1 cellular context compared by ENCODE assay signal in the genomic region with DNA sequence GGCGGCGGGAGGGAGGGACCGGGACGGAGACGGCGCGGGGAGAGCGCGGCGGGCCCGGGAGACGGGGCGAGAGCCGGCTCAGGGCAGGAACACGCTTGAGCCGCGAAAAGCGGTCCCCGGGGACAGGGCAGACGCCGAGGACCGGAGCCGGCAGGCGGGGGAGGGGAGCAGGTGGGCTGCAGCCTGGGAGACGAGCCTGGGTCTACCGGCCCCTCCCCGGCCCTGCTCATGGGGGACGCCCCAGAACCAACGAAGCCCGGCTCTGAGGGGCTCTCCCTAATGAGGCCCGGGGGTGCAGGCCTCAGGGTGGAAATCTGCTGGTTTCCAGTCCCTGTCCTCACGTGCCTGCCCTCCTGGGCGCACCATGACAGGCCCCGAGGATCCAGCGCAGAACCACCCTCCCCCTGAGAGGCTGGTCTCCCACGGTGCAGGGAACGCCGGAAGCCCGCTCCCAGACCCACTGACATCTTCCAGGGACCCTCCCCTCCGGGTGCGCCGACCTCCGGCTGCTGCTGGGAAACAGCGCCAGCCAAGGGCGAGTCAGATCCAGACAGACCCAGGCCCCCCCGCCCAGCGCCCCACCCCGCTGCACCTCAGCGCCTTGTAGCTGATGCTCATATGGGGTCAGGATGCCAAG.
A peak's percentile ranks its signal among the peaks of the same experiment; 100 is the strongest.
TF ChIP-seq lines count a peak whose summit lies in the region.

No MANE protein-coding gene starts in this region.

TF ChIP-seq in HEK293, 187 proteins besides CTCF, POLR2A, EP300 and RAD21 (continued from another document):
- TF ChIP-seq, protein P1, sequence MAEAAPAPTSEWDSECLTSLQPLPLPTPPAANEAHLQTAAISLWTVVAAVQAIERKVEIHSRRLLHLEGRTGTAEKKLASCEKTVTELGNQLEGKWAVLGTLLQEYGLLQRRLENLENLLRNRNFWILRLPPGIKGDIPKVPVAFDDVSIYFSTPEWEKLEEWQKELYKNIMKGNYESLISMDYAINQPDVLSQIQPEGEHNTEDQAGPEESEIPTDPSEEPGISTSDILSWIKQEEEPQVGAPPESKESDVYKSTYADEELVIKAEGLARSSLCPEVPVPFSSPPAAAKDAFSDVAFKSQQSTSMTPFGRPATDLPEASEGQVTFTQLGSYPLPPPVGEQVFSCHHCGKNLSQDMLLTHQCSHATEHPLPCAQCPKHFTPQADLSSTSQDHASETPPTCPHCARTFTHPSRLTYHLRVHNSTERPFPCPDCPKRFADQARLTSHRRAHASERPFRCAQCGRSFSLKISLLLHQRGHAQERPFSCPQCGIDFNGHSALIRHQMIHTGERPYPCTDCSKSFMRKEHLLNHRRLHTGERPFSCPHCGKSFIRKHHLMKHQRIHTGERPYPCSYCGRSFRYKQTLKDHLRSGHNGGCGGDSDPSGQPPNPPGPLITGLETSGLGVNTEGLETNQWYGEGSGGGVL (tag by site-specific recombination; IDR thresholded peaks at IDR 0.05): 0 out of 2 replicates have a peak, but pooled peaks have one; percentile 10
- TF ChIP-seq ZNF423 (tag by site-specific recombination; IDR thresholded peaks at IDR 0.05) (peak; percentile 68), KLF1 (tag by site-specific recombination; IDR thresholded peaks at IDR 0.05) (peak; percentile 72; the same call in 1 of the 2 replicates), ZNF23 (tag by site-specific recombination; IDR thresholded peaks at IDR 0.05; ENCODE audit: borderline replicate concordance) (no peak), ZBTB8A (tag by site-specific recombination; IDR thresholded peaks at IDR 0.05) (0 out of 2 replicates have a peak, but pooled peaks have one; percentile 34), ZNF548 (tag by site-specific recombination; IDR thresholded peaks at IDR 0.05) (no peak), HOXD13 (CRISPR knock-in tag; IDR thresholded peaks at IDR 0.05; ENCODE audit: borderline replicate concordance) (no peak), RBAK (tag by site-specific recombination; IDR thresholded peaks at IDR 0.05) (no peak), ZBTB7A (tag by site-specific recombination; IDR thresholded peaks at IDR 0.05; ENCODE audit: low read depth) (peak; percentile 60; the same call in 1 of the 2 replicates), REPIN1 (tag by site-specific recombination; IDR thresholded peaks at IDR 0.05; ENCODE audit: low read depth) (no peak), KLF16 (tag by site-specific recombination; IDR thresholded peaks at IDR 0.05) (0 out of 2 replicates have a peak, but pooled peaks have one; percentile 34), ZEB2 (tag by site-specific recombination; IDR thresholded peaks at IDR 0.05) (peak; percentile 44; the same call in 1 of the 2 replicates), ZNF529 (tag by site-specific recombination; IDR thresholded peaks at IDR 0.05; ENCODE audit: insufficient replicate concordance) (no peak), GLIS1 (tag by site-specific recombination; IDR thresholded peaks at IDR 0.05) (no peak), ZBTB1 (tag by site-specific recombination; IDR thresholded peaks at IDR 0.05) (no peak), GLIS2 (tag by site-specific recombination; IDR thresholded peaks at IDR 0.05) (peak; percentile 33), SP7 (tag by site-specific recombination; IDR thresholded peaks at IDR 0.05) (no peak), KLF10 (tag by site-specific recombination; IDR thresholded peaks at IDR 0.05) (0 out of 2 replicates have a peak, but pooled peaks have one; percentile 0), ZNF623 (tag by site-specific recombination; IDR thresholded peaks at IDR 0.05) (no peak), ZNF521 (tag by site-specific recombination; IDR thresholded peaks at IDR 0.05) (no peak), ZNF600 (tag by site-specific recombination; IDR thresholded peaks at IDR 0.05) (peak; percentile 71), ZBTB20 (tag by site-specific recombination; IDR thresholded peaks at IDR 0.05) (peak; percentile 90), ZNF174 (tag by site-specific recombination; IDR thresholded peaks at IDR 0.05) (no peak), BCL11B (tag by site-specific recombination; IDR thresholded peaks at IDR 0.05; ENCODE audit: low read depth) (no peak), SP3 (tag by site-specific recombination; IDR thresholded peaks at IDR 0.05) (peak; percentile 52; the same call in 1 of the 2 replicates), YY1 (tag by site-specific recombination; IDR thresholded peaks at IDR 0.05) (no peak), SP2 (tag by site-specific recombination; IDR thresholded peaks at IDR 0.05) (peak; percentile 11; the same call in 1 of the 2 replicates)
- TF ChIP-seq, protein P2, sequence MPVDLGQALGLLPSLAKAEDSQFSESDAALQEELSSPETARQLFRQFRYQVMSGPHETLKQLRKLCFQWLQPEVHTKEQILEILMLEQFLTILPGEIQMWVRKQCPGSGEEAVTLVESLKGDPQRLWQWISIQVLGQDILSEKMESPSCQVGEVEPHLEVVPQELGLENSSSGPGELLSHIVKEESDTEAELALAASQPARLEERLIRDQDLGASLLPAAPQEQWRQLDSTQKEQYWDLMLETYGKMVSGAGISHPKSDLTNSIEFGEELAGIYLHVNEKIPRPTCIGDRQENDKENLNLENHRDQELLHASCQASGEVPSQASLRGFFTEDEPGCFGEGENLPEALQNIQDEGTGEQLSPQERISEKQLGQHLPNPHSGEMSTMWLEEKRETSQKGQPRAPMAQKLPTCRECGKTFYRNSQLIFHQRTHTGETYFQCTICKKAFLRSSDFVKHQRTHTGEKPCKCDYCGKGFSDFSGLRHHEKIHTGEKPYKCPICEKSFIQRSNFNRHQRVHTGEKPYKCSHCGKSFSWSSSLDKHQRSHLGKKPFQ (tag by site-specific recombination; IDR thresholded peaks at IDR 0.05): no peak
- TF ChIP-seq, protein P3, sequence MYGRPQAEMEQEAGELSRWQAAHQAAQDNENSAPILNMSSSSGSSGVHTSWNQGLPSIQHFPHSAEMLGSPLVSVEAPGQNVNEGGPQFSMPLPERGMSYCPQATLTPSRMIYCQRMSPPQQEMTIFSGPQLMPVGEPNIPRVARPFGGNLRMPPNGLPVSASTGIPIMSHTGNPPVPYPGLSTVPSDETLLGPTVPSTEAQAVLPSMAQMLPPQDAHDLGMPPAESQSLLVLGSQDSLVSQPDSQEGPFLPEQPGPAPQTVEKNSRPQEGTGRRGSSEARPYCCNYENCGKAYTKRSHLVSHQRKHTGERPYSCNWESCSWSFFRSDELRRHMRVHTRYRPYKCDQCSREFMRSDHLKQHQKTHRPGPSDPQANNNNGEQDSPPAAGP (tag by site-specific recombination; IDR thresholded peaks at IDR 0.05): peak; percentile 76
- TF ChIP-seq, protein P4, sequence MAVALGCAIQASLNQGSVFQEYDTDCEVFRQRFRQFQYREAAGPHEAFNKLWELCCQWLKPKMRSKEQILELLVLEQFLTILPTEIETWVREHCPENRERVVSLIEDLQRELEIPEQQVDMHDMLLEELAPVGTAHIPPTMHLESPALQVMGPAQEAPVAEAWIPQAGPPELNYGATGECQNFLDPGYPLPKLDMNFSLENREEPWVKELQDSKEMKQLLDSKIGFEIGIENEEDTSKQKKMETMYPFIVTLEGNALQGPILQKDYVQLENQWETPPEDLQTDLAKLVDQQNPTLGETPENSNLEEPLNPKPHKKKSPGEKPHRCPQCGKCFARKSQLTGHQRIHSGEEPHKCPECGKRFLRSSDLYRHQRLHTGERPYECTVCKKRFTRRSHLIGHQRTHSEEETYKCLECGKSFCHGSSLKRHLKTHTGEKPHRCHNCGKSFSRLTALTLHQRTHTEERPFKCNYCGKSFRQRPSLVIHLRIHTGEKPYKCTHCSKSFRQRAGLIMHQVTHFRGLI (tag by site-specific recombination; IDR thresholded peaks at IDR 0.05): no peak
- TF ChIP-seq, protein P5, sequence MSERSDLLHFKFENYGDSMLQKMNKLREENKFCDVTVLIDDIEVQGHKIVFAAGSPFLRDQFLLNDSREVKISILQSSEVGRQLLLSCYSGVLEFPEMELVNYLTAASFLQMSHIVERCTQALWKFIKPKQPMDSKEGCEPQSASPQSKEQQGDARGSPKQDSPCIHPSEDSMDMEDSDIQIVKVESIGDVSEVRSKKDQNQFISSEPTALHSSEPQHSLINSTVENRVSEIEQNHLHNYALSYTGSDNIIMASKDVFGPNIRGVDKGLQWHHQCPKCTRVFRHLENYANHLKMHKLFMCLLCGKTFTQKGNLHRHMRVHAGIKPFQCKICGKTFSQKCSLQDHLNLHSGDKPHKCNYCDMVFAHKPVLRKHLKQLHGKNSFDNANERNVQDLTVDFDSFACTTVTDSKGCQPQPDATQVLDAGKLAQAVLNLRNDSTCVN (tag by site-specific recombination; optimal IDR thresholded peaks at IDR 0.05): peak; percentile 53
- TF ChIP-seq, protein P6, sequence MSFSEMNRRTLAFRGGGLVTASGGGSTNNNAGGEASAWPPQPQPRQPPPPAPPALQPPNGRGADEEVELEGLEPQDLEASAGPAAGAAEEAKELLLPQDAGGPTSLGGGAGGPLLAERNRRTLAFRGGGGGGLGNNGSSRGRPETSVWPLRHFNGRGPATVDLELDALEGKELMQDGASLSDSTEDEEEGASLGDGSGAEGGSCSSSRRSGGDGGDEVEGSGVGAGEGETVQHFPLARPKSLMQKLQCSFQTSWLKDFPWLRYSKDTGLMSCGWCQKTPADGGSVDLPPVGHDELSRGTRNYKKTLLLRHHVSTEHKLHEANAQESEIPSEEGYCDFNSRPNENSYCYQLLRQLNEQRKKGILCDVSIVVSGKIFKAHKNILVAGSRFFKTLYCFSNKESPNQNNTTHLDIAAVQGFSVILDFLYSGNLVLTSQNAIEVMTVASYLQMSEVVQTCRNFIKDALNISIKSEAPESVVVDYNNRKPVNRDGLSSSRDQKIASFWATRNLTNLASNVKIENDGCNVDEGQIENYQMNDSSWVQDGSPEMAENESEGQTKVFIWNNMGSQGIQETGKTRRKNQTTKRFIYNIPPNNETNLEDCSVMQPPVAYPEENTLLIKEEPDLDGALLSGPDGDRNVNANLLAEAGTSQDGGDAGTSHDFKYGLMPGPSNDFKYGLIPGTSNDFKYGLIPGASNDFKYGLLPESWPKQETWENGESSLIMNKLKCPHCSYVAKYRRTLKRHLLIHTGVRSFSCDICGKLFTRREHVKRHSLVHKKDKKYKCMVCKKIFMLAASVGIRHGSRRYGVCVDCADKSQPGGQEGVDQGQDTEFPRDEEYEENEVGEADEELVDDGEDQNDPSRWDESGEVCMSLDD (tag by site-specific recombination; IDR thresholded peaks at IDR 0.05): peak; percentile 33; the same call in 1 of the 2 replicates
- TF ChIP-seq, protein P7, sequence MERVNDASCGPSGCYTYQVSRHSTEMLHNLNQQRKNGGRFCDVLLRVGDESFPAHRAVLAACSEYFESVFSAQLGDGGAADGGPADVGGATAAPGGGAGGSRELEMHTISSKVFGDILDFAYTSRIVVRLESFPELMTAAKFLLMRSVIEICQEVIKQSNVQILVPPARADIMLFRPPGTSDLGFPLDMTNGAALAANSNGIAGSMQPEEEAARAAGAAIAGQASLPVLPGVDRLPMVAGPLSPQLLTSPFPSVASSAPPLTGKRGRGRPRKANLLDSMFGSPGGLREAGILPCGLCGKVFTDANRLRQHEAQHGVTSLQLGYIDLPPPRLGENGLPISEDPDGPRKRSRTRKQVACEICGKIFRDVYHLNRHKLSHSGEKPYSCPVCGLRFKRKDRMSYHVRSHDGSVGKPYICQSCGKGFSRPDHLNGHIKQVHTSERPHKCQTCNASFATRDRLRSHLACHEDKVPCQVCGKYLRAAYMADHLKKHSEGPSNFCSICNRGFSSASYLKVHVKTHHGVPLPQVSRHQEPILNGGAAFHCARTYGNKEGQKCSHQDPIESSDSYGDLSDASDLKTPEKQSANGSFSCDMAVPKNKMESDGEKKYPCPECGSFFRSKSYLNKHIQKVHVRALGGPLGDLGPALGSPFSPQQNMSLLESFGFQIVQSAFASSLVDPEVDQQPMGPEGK (tag by site-specific recombination; IDR thresholded peaks at IDR 0.05): peak; percentile 41; the same call in 1 of the 2 replicates
- TF ChIP-seq, protein P8, sequence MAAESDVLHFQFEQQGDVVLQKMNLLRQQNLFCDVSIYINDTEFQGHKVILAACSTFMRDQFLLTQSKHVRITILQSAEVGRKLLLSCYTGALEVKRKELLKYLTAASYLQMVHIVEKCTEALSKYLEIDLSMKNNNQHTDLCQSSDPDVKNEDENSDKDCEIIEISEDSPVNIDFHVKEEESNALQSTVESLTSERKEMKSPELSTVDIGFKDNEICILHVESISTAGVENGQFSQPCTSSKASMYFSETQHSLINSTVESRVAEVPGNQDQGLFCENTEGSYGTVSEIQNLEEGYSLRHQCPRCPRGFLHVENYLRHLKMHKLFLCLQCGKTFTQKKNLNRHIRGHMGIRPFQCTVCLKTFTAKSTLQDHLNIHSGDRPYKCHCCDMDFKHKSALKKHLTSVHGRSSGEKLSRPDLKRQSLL (tag by site-specific recombination; IDR thresholded peaks at IDR 0.05): peak; percentile 95
